ENCODE assay signal across 14 cellular contexts in the genomic region with DNA sequence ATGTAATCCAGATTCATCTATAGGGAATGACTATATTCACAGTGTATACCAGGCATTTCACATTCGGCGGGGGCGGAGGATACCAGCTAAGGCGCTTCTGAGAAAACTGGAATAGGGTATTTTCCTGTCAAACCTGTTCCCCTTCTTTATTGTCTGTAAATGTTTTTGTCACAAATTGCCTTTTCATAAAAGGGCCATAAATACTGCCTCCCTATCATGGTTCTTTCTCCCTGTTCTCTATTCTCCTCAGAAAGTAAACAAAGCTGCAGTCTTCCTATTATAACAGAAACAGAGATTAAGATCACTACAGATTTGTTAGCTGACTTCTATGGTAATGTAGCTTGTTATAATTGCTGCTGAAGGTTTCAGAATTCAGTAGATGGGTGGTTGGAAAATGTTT.
DNase-seq lines count a peak whose midpoint lies in the region; TF ChIP-seq lines count a peak whose summit lies in the region.
"Had no signal": no experiment of that assay in that cellular context is flagged by ENCODE, and none has a peak within 500 bp of the region (broad histone marks: within the 10 kb centered on the region; RNA-seq: fewer than 3 reads in every experiment).

No MANE protein-coding gene starts in this region.

- peak overlapping the region; percentile 38 for H3K4me3 ChIP-seq in LNCaP clone FGC (ENCODE audit: low read depth, low read length)

- DNase-seq in COR-L47 (lab: John Stamatoyannopoulos, UW) (peak; percentile 53), LNCaP clone FGC (ENCODE audit: low read depth) (peak; percentile 79), NCI-H526 (lab: John Stamatoyannopoulos, UW) (peak; percentile 26 to 39), left kidney (ENCODE audit: low read depth, low spot score) (peak; percentile 9), HuH-7.5 (ENCODE audit: low spot score) (no peak), NCI-H1092 (lab: John Stamatoyannopoulos, UW) (no peak), GDM1 (lab: John Stamatoyannopoulos, UW) (no peak)
- DNase-seq: ACHN; CD4-positive, alpha-beta T cell; IMR-90; Kasumi-1; NCI-H774; Right ventricle myocardium superior; SK-N-SH had no signal

- no peak for TF ChIP-seq CTCF in LNCaP clone FGC (IDR thresholded peaks at IDR 0.05; ENCODE audit: control insufficient read depth, extremely low read depth, insufficient read depth)

Comparison
In these comparisons a context has a peak if more than half of its experiments do, and no peak if none do; other contexts are left out.
1. DNase-seq: peak in COR-L47 (single experiment), LNCaP clone FGC (single experiment), NCI-H526 (2 of 2) and left kidney (single experiment); none in HuH-7.5 (single experiment), NCI-H1092 (single experiment) and GDM1 (single experiment).